1 cellular context compared by ENCODE assay signal in genomic region chr9:125302241-125302640, GRCh38.
TF ChIP-seq lines count a peak whose summit lies in the region.

No MANE protein-coding gene starts in this region.

TF ChIP-seq in endothelial cell of umbilical vein, 7 proteins besides CTCF, POLR2A, EP300 and RAD21:
- TF ChIP-seq POLR2AphosphoS5 (IDR thresholded peaks at IDR 0.05; ENCODE audit: insufficient read depth, low read depth, low read length) (no peak), GATA2 (IDR thresholded peaks at IDR 0.05; ENCODE audit: insufficient read depth, insufficient read length, low read depth, low read length) (no peak), FOS (IDR thresholded peaks at IDR 0.05; ENCODE audit: borderline replicate concordance, insufficient read depth, low read length) (no peak), JUN (IDR thresholded peaks at IDR 0.05; ENCODE audit: borderline replicate concordance, insufficient read depth, insufficient read length, low read depth) (no peak), EZH2 (IDR thresholded peaks at IDR 0.05; ENCODE audit: borderline replicate concordance, low read depth, low read length, severe bottlenecking) (no peak), MYC (IDR thresholded peaks at IDR 0.05; ENCODE audit: low read depth, low read length) (no peak)
- TF ChIP-seq, protein P1, sequence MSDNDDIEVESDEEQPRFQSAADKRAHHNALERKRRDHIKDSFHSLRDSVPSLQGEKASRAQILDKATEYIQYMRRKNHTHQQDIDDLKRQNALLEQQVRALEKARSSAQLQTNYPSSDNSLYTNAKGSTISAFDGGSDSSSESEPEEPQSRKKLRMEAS (IDR thresholded peaks at IDR 0.05; ENCODE audit: insufficient read depth, insufficient read length), result no peak
